ENCODE assay signal across 8 cellular contexts in genomic region chr6:3117912-3118352, GRCh38. TPM values are rescaled to one million over a fixed set of nuclear protein-coding genes. Genes with fewer than 3 reads are reported as not detected.
DNase-seq lines count a peak whose midpoint lies in the region; ATAC-seq and TF ChIP-seq lines count a peak whose summit lies in the region.

No MANE protein-coding gene starts in this region.

- DNase-seq in GM23248 (no peak), SJSA1 (ENCODE audit: low read depth in 1 of 2, low spot score in 2 of 2) (no peak), foreskin fibroblast (no peak), NOMO-1 treated with dmso at 0.1 percent for 144 hours (lab: John Stamatoyannopoulos, UW; ENCODE audit: unreplicated experiment) (no peak), T-helper 9 cell (no peak), germinal center (ENCODE audit: low spot score) (no peak)

- H3K79me2 ChIP-seq in GM23248 (ENCODE audit: insufficient read depth), result no peaks in the 10 kb centered on the region

- no peaks in the 10 kb centered on the region for H3K27me3 ChIP-seq in GM23248 (replicated peaks; ENCODE audit: insufficient read depth)
- H3K27me3 ChIP-seq in SJSA1 (replicated peaks), result no peaks in the 10 kb centered on the region
- no peaks in the 10 kb centered on the region for H3K27me3 ChIP-seq in skeletal muscle satellite cell (ENCODE audit: control insufficient read depth, insufficient read depth, low read length)

- no peak for TF ChIP-seq CTCF in foreskin fibroblast (IDR thresholded peaks at IDR 0.05; ENCODE audit: low read depth, low read length)

- H3K9me2 ChIP-seq in GM23248 (ENCODE audit: insufficient read depth), result no peaks in the 10 kb centered on the region

- H3K9me3 ChIP-seq in GM23248 (ENCODE audit: low read depth) (no peaks in the 10 kb centered on the region), SJSA1 (replicated peaks) (no peaks in the 10 kb centered on the region), skeletal muscle satellite cell (replicated peaks; ENCODE audit: low read length) (no peaks in the 10 kb centered on the region)

- H3K4me3 ChIP-seq in GM23248, result peak overlapping the region; percentile 88
- H3K4me3 ChIP-seq in SJSA1, result peak overlapping the region; percentile 90
- peak overlapping the region; percentile 74 to 83 for H3K4me3 ChIP-seq in foreskin fibroblast (ENCODE audit: low read depth in 1 of 2, low read length in 2 of 2)
- H3K4me3 ChIP-seq in skeletal muscle satellite cell (ENCODE audit: low read length), result peak overlapping the region; percentile 92

- peak overlapping the region; percentile 88 for H3K4me2 ChIP-seq in GM23248 (ENCODE audit: unreplicated experiment)
- peak overlapping the region; percentile 85 for H3K4me2 ChIP-seq in skeletal muscle satellite cell (ENCODE audit: low read length)

- peak overlapping the region; percentile 89 for H2AFZ ChIP-seq in GM23248

- H3K9ac ChIP-seq in GM23248 (peak overlapping the region; percentile 86), skeletal muscle satellite cell (ENCODE audit: low read depth, low read length) (peak overlapping the region; percentile 88)

- no peak for ATAC-seq in GM21529 (IDR thresholded peaks at IDR 0.05; ENCODE audit: unreplicated experiment)

- H3K36me3 ChIP-seq in GM23248 (ENCODE audit: low read depth) (peaks cover 15% of the 10 kb centered on the region; the same call in 1 of the 2 replicates), SJSA1 (peaks cover 19% of the 10 kb centered on the region), skeletal muscle satellite cell (ENCODE audit: insufficient read depth, low read length) (peaks cover 21% of the 10 kb centered on the region)

- no peaks in the 10 kb centered on the region for H4K20me1 ChIP-seq in GM23248 (ENCODE audit: insufficient read depth)

- peaks cover 28% of the 10 kb centered on the region for H3F3A ChIP-seq in GM23248 (ENCODE audit: insufficient read depth)

- peaks cover 5% of the 10 kb centered on the region; the same call in 1 of the 2 replicates for H3K4me1 ChIP-seq in GM23248 (ENCODE audit: insufficient read depth)
- peaks cover 16% of the 10 kb centered on the region for H3K4me1 ChIP-seq in SJSA1 (replicated peaks)
- H3K4me1 ChIP-seq in skeletal muscle satellite cell (ENCODE audit: control insufficient read depth, insufficient read depth, low read length), result peaks cover 14% of the 10 kb centered on the region

- in situ Hi-C loops in GM23248 (cut with MboI), result no loop called here

- WGBS in GM23248 (ENCODE audit: low coverage in 1 of 2, low lambda C conversion rate in 2 of 2, missing lambda C conversion rate in 2 of 2), 2 experiments, result 1 to 2% methylated on average over 8 of the region's 8 CpGs

- H3K27ac ChIP-seq in GM23248, result peak overlapping the region; percentile 88
- H3K27ac ChIP-seq in SJSA1, result peak overlapping the region; percentile 74

RNA-seq across cellular contexts. Expression of gene BPHL, which starts 0.6 kb away (rescaled TPM):
- total RNA-seq in GM23248 (2014; rRNA removed; shearing (Covaris generic)), result 8.0 and 8.5 TPM in 2 replicates
- 20.2 and 21.0 TPM in 2 replicates for polyA plus RNA-seq in GM23248 (2016; fragmentation: Nextera tagmentation; extraction: Ambion mirVana)
- total RNA-seq in SJSA1 (2014; rRNA removed; shearing (Covaris generic)), result 16.8 and 18.7 TPM in 2 replicates
- total RNA-seq in skeletal muscle satellite cell (2012; rRNA removed), result 9.6 and 14.6 TPM in 2 replicates

RNA-seq across cellular contexts. Expression of gene TUBB2A, which starts 39.4 kb away (rescaled TPM):
- 163 and 190 TPM in 2 replicates for total RNA-seq in GM23248 (2014; rRNA removed; shearing (Covaris generic))
- polyA plus RNA-seq in GM23248 (2016; fragmentation: Nextera tagmentation; extraction: Ambion mirVana), result 190 and 195 TPM in 2 replicates
- total RNA-seq in SJSA1 (2014; rRNA removed; shearing (Covaris generic)), result 212 and 289 TPM in 2 replicates
- 64.1 and 111 TPM in 2 replicates for total RNA-seq in skeletal muscle satellite cell (2012; rRNA removed)

RNA-seq across cellular contexts. Expression of gene RIPK1, which starts 49.6 kb away (rescaled TPM):
- total RNA-seq in GM23248 (2014; rRNA removed; shearing (Covaris generic)), result 23.3 and 26.2 TPM in 2 replicates
- 15.3 and 16.1 TPM in 2 replicates for polyA plus RNA-seq in GM23248 (2016; fragmentation: Nextera tagmentation; extraction: Ambion mirVana)
- total RNA-seq in SJSA1 (2014; rRNA removed; shearing (Covaris generic)), result 12.6 and 20.2 TPM in 2 replicates
- total RNA-seq in skeletal muscle satellite cell (2012; rRNA removed), result 12.2 and 13.9 TPM in 2 replicates
